Comparison of ENCODE assay signal across 8 cellular contexts in genomic region chr2:74179063-74179865, GRCh38. TPM values are rescaled to one million over a fixed set of nuclear protein-coding genes. Genes with fewer than 3 reads are reported as not detected.
DNase-seq lines count a peak whose midpoint lies in the region; ATAC-seq and TF ChIP-seq lines count a peak whose summit lies in the region.

No MANE protein-coding gene starts in this region.

- H3K4me3 ChIP-seq in fibroblast of villous mesenchyme (ENCODE audit: low read depth, low read length) (peak overlapping the region; percentile 86), gastrocnemius medialis (peak overlapping the region; percentile 67 to 92 (median 80))

- ATAC-seq in HG02571 (IDR thresholded peaks at IDR 0.05; ENCODE audit: unreplicated experiment) (peak; percentile 0), SK-N-SH treated with all-trans-retinoic acid at 6 μM for 48 hours (peak; percentile 30), gastrocnemius medialis (no peak)

- H3K27me3 ChIP-seq in gastrocnemius medialis = no peaks in the 10 kb centered on the region

- peak; percentile 38; the same call in 2 of the 3 replicates for TF ChIP-seq CTCF in GM12872 (IDR thresholded peaks at IDR 0.05; ENCODE audit: insufficient read depth, low read depth, low read length)
- TF ChIP-seq CTCF in fibroblast of villous mesenchyme (IDR thresholded peaks at IDR 0.05; ENCODE audit: insufficient read depth, low read depth, low read length) = peak; percentile 27
- TF ChIP-seq CTCF in gastrocnemius medialis (IDR thresholded peaks at IDR 0.05 in 4 of 5, conservative IDR thresholded peaks at IDR 0.05 in 1 of 5) = peak; percentile 8 to 33 (median 22)

- no peaks in the 10 kb centered on the region for H3K9me3 ChIP-seq in gastrocnemius medialis

- no peaks in the 10 kb centered on the region for H3K36me3 ChIP-seq in gastrocnemius medialis

- no peak for TF ChIP-seq POLR2A in gastrocnemius medialis (IDR thresholded peaks at IDR 0.05)

- peak overlapping the region; percentile 84 to 93 (median 87) for H3K27ac ChIP-seq in gastrocnemius medialis

- H3K4me1 ChIP-seq in gastrocnemius medialis = peaks cover 26 to 31% of the 10 kb centered on the region in 2 donors

- DNase-seq in fibroblast of villous mesenchyme (ENCODE audit: low read depth) (no peak), gastrocnemius medialis (no peak), inferior parietal cortex (ENCODE audit: extremely low spot score) (no peak), occipital lobe (lab: John Stamatoyannopoulos, UW) (no peak), NCI-H1092 treated with DMSO at 0.1 percent for 48 hours (lab: John Stamatoyannopoulos, UW) (no peak)

- intact Hi-C loops in gastrocnemius medialis (cut with DNase I; ENCODE audit: low total_unique reads) = loop anchor here (2.0 to 10.0 kb wide), 2 partner anchors 20 to 354 kb away; partner anchors contain the start of genes MTHFD2 and STAMBP

- in situ Hi-C loops in gastrocnemius medialis (cut with MboI; ENCODE audit: low sequenced_read_pairs in 4 of 4) = no loop called here

TF ChIP-seq in SK-N-SH treated with all-trans-retinoic acid at 6 μM for 48 hours, 23 proteins besides CTCF, POLR2A, EP300 and RAD21:
- TF ChIP-seq SNAI2 (CRISPR knock-in tag; IDR thresholded peaks at IDR 0.05) (no peak), CSRNP3 (CRISPR knock-in tag; IDR thresholded peaks at IDR 0.05) (no peak), CSDC2 (CRISPR knock-in tag; IDR thresholded peaks at IDR 0.05) (no peak), TSHZ2 (CRISPR knock-in tag; IDR thresholded peaks at IDR 0.05) (no peak), ZNF565 (CRISPR knock-in tag; conservative IDR thresholded peaks at IDR 0.05; ENCODE audit: low read depth) (no peak), TCF4 (CRISPR knock-in tag; IDR thresholded peaks at IDR 0.05; ENCODE audit: borderline replicate concordance) (no peak), GLIS3 (CRISPR knock-in tag; IDR thresholded peaks at IDR 0.05) (no peak), ZNF70 (CRISPR knock-in tag; IDR thresholded peaks at IDR 0.05) (no peak), ZFP3 (CRISPR knock-in tag; IDR thresholded peaks at IDR 0.05) (no peak), PATZ1 (CRISPR knock-in tag; IDR thresholded peaks at IDR 0.05; ENCODE audit: borderline replicate concordance) (no peak), ZC3H10 (CRISPR knock-in tag; IDR thresholded peaks at IDR 0.05) (no peak), POU6F1 (CRISPR knock-in tag; IDR thresholded peaks at IDR 0.05; ENCODE audit: borderline replicate concordance, low read depth) (no peak), BACH2 (CRISPR knock-in tag; IDR thresholded peaks at IDR 0.05; ENCODE audit: borderline replicate concordance) (no peak), ARNTL (CRISPR knock-in tag; IDR thresholded peaks at IDR 0.05; ENCODE audit: borderline replicate concordance, low read depth) (no peak), ZNF8 (CRISPR knock-in tag; IDR thresholded peaks at IDR 0.05) (no peak)

RNA-seq across cellular contexts. Expression of gene MOB1A, which starts 0.6 kb away (rescaled TPM):
- total RNA-seq in fibroblast of villous mesenchyme (102 and 155 TPM in 2 replicates), gastrocnemius medialis (10 to 100 TPM; 19.9 to 44.3 (median 35.5) TPM), occipital lobe (52.6 TPM)

RNA-seq across cellular contexts. Expression of gene MTHFD2, which starts 19.2 kb away (rescaled TPM):
- total RNA-seq in fibroblast of villous mesenchyme (174 and 177 TPM in 2 replicates), gastrocnemius medialis (10 to 100 TPM; 29.0 to 53.5 (median 32.5) TPM), occipital lobe (37.0 TPM)

RNA-seq across cellular contexts. Expression of gene BOLA3, which starts 31.6 kb away (rescaled TPM):
- total RNA-seq in fibroblast of villous mesenchyme (41.2 and 50.1 TPM in 2 replicates), gastrocnemius medialis (100 to 1,000 TPM in 1 of 4 donors, 10 to 100 TPM in 3; 32.2 to 114 (median 69.5) TPM), occipital lobe (24.5 TPM)

Comparison
In these comparisons a context has a peak if more than half of its experiments do, and no peak if none do; other contexts are left out.
1. ATAC-seq: peak in HG02571 (single experiment) and SK-N-SH treated with all-trans-retinoic acid at 6 μM for 48 hours (single experiment); none in gastrocnemius medialis (0 of 2).
2. Peak in every context shown above with its lines, with median percentiles within 50 percentile points of each other: CTCF ChIP-seq.